8 cellular contexts compared by ENCODE assay signal in genomic region chr16:4316103-4316731, GRCh38. TPM values are rescaled to one million over a fixed set of nuclear protein-coding genes. Genes with fewer than 3 reads are reported as not detected.
DNase-seq lines count a peak whose midpoint lies in the region; ATAC-seq, FAIRE-seq and TF ChIP-seq lines count a peak whose summit lies in the region.

No MANE protein-coding gene starts in this region.

- no peak for FAIRE-seq in D721Med (lab: Jason Lieb, UNC)

- no peak overlapping the region for H3K27ac Mint-ChIP-seq in activated T-cell treated with anti-CD3 and anti-CD28 coated beads, Interleukin-2, amount 50 U/mL, for 72 hours

- H3K36me3 ChIP-seq in ascending aorta = no peaks in the 10 kb centered on the region
- H3K36me3 ChIP-seq in liver (ENCODE audit: control insufficient read depth in 4 of 4, insufficient read depth in 3 of 4, low read depth in 1 of 4, low read length in 3 of 4) = no peaks in the 10 kb centered on the region
- H3K36me3 ChIP-seq in urinary bladder (ENCODE audit: insufficient read depth) = no peaks in the 10 kb centered on the region

- TF ChIP-seq CTCF in ascending aorta (IDR thresholded peaks at IDR 0.05) (no peak), liver (IDR thresholded peaks at IDR 0.05; ENCODE audit: low read depth, low read length, missing input control) (no peak), D721Med (IDR thresholded peaks at IDR 0.05; ENCODE audit: insufficient read depth, missing control alignments) (no peak)

- peak overlapping the region; percentile 65 to 70 for H3K4me3 Mint-ChIP-seq in activated T-cell treated with anti-CD3 and anti-CD28 coated beads, Interleukin-2, amount 50 U/mL, for 72 hours

- H3K9me3 ChIP-seq in ascending aorta (no peaks in the 10 kb centered on the region), liver (ENCODE audit: control insufficient read depth in 4 of 4, low read length in 3 of 4) (no peaks in the 10 kb centered on the region)

- WGBS in liver = 2% methylated on average over 84 of the region's 85 CpGs
- 1% methylated on average over 78 of the region's 85 CpGs for WGBS in urinary bladder

- H3K4me3 ChIP-seq in ascending aorta (peak overlapping the region; percentile 75 to 90), liver (ENCODE audit: low read depth in 1 of 3, low read length in 3 of 3) (peak overlapping the region in 2 of 3 donors; percentile 39 to 61), urinary bladder (ENCODE audit: low read depth, low read length) (peak overlapping the region; percentile 71)

- peaks cover 0 to 4% of the 10 kb centered on the region in 2 donors for H3K36me3 Mint-ChIP-seq in activated T-cell treated with anti-CD3 and anti-CD28 coated beads, Interleukin-2, amount 50 U/mL, for 72 hours (ENCODE audit: insufficient read depth in 2 of 2)

- no peak overlapping the region for H3K9ac ChIP-seq in liver (ENCODE audit: low read depth in 1 of 2, low read length in 2 of 2)

- peaks cover 24% of the 10 kb centered on the region for H3K4me1 Mint-ChIP-seq in activated T-cell treated with anti-CD3 and anti-CD28 coated beads, Interleukin-2, amount 50 U/mL, for 72 hours (ENCODE audit: low read depth)

- ATAC-seq in activated T-cell treated with anti-CD3 and anti-CD28 coated beads, Interleukin-2, amount 50 U/mL, for 72 hours (replicated peaks in 1 of 2) = peak in 1 of 2 donors; percentile 22
- ATAC-seq in GM21526 (IDR thresholded peaks at IDR 0.05; ENCODE audit: low FRiP score, unreplicated experiment) (no peak), HG03469 (IDR thresholded peaks at IDR 0.05; ENCODE audit: unreplicated experiment) (no peak)

- H3K27me3 ChIP-seq in ascending aorta (no peaks in the 10 kb centered on the region), liver (ENCODE audit: control insufficient read depth in 4 of 4, insufficient read depth in 4 of 4, low read length in 3 of 4) (peaks cover 0 to 4% (median 0%) of the 10 kb centered on the region in 4 donors)

- peak in 1 of 2 donors; percentile 28 for DNase-seq in activated T-cell treated with anti-CD3 and anti-CD28 coated beads, Interleukin-2, amount 50 U/mL, for 72 hours
- DNase-seq in activated T-cell treated with anti-CD3 and anti-CD28 coated beads for 4 hours = no peak
- no peak for DNase-seq in ascending aorta (ENCODE audit: low spot score in 2 of 2)
- DNase-seq in D721Med (ENCODE audit: insufficient read length, low spot score) = no peak

- TF ChIP-seq RAD21 in liver (IDR thresholded peaks at IDR 0.05) = no peak

- no peaks in the 10 kb centered on the region for H3K9me3 Mint-ChIP-seq in activated T-cell treated with anti-CD3 and anti-CD28 coated beads, Interleukin-2, amount 50 U/mL, for 72 hours

- intact Hi-C loops in ascending aorta (cut with DNase I) = loop anchor here (5.0 kb wide), 1 partner anchor 44 kb away; the partner anchor contains the start of gene TFAP4

- H3K27ac ChIP-seq in ascending aorta = peak overlapping the region; percentile 93 to 94
- H3K27ac ChIP-seq in liver (ENCODE audit: low read depth in 1 of 2, low read length in 2 of 2) = peak overlapping the region; percentile 42 to 64
- peak overlapping the region; percentile 30 for H3K27ac ChIP-seq in urinary bladder (ENCODE audit: low read depth)

- peaks cover 29 to 41% of the 10 kb centered on the region in 2 donors for H3K4me1 ChIP-seq in ascending aorta
- peaks cover 10 to 41% (median 28%) of the 10 kb centered on the region in 4 donors for H3K4me1 ChIP-seq in liver (ENCODE audit: control insufficient read depth in 4 of 4, insufficient read depth in 4 of 4, low read length in 3 of 4)
- H3K4me1 ChIP-seq in urinary bladder (ENCODE audit: insufficient read depth) = peaks cover 2% of the 10 kb centered on the region

- peaks cover 19% of the 10 kb centered on the region for H3K27me3 Mint-ChIP-seq in activated T-cell treated with anti-CD3 and anti-CD28 coated beads, Interleukin-2, amount 50 U/mL, for 72 hours (ENCODE audit: low read depth)

TF ChIP-seq in liver, 16 proteins besides CTCF, POLR2A, EP300 and RAD21:
- TF ChIP-seq GABPA (IDR thresholded peaks at IDR 0.05 in 1 of 2, conservative IDR thresholded peaks at IDR 0.05 in 1 of 2) = no peak
- TF ChIP-seq EGR1 (IDR thresholded peaks at IDR 0.05; ENCODE audit: low read depth in 2 of 2) = no peak
- TF ChIP-seq FOXA2 (IDR thresholded peaks at IDR 0.05) = no peak
- no peak for TF ChIP-seq YY1 (IDR thresholded peaks at IDR 0.05)
- TF ChIP-seq SP1 (IDR thresholded peaks at IDR 0.05) = no peak
- no peak for TF ChIP-seq RXRA (IDR thresholded peaks at IDR 0.05)
- no peak for TF ChIP-seq FOXA1 (IDR thresholded peaks at IDR 0.05)
- no peak for TF ChIP-seq REST (IDR thresholded peaks at IDR 0.05)
- TF ChIP-seq JUND (IDR thresholded peaks at IDR 0.05) = no peak
- no peak for TF ChIP-seq ATF3 (IDR thresholded peaks at IDR 0.05)
- TF ChIP-seq TAF1 (conservative IDR thresholded peaks at IDR 0.05) = no peak
- no peak for TF ChIP-seq ZBTB33 (IDR thresholded peaks at IDR 0.05)
- no peak for TF ChIP-seq HNF4A (conservative IDR thresholded peaks at IDR 0.05)
- no peak for TF ChIP-seq MAX (IDR thresholded peaks at IDR 0.05)
- TF ChIP-seq HNF4G (IDR thresholded peaks at IDR 0.05) = no peak
- no peak for TF ChIP-seq NR2F2 (IDR thresholded peaks at IDR 0.05)
TF ChIP-seq in liver: peak in this region for 0.

RNA-seq across cellular contexts. Expression of gene GLIS2, which starts 0.3 kb away (rescaled TPM):
- total RNA-seq in activated T-cell treated with anti-CD3 and anti-CD28 coated beads, Interleukin-2, amount 50 U/mL, for 72 hours = 1 to 10 TPM; 1.3 to 1.7 TPM
- total RNA-seq in ascending aorta (16.8 TPM), liver (1 to 10 TPM; 1.0 to 1.2 TPM), urinary bladder (6.1 TPM)
- polyA plus RNA-seq in liver (1 to 10 TPM in 1 of 2 donors, under 1 TPM in 1; 0.68 to 1.4 TPM), urinary bladder (22.1 TPM)

RNA-seq across cellular contexts. Expression of gene PAM16, which starts 34.9 kb away (rescaled TPM):
- 10 to 100 TPM; 46.6 to 48.2 TPM for total RNA-seq in activated T-cell treated with anti-CD3 and anti-CD28 coated beads, Interleukin-2, amount 50 U/mL, for 72 hours
- total RNA-seq in ascending aorta (26.6 TPM), liver (10 to 100 TPM; 14.0 to 23.8 TPM), urinary bladder (8.6 TPM)
- polyA plus RNA-seq in liver (10 to 100 TPM; 35.3 to 70.5 TPM), urinary bladder (48.9 TPM)

RNA-seq across cellular contexts. Expression of gene TFAP4, which starts 43.4 kb away (rescaled TPM):
- total RNA-seq in activated T-cell treated with anti-CD3 and anti-CD28 coated beads, Interleukin-2, amount 50 U/mL, for 72 hours = 10 to 100 TPM; 17.8 to 27.2 TPM
- total RNA-seq in ascending aorta = 5.3 TPM
- total RNA-seq in liver = 1 to 10 TPM; 2.8 to 3.8 TPM
- 1 to 10 TPM; 1.5 to 3.5 TPM for polyA plus RNA-seq in liver
- total RNA-seq in urinary bladder = 6.1 TPM
- 7.3 TPM for polyA plus RNA-seq in urinary bladder

RNA-seq across cellular contexts. Expression of gene VASN, which starts 55.4 kb away (rescaled TPM):
- total RNA-seq in activated T-cell treated with anti-CD3 and anti-CD28 coated beads, Interleukin-2, amount 50 U/mL, for 72 hours = not detected
- total RNA-seq in ascending aorta (218 TPM), liver (10 to 100 TPM; 19.7 to 22.7 TPM), urinary bladder (20.8 TPM)
- polyA plus RNA-seq in liver (10 to 100 TPM in 1 of 2 donors, 1 to 10 TPM in 1; 6.2 to 26.9 TPM), urinary bladder (47.6 TPM)

Comparison
In these comparisons a context has a peak if more than half of its experiments do, and no peak if none do; other contexts are left out.
1. H3K27ac ChIP-seq: peak in every context shown above with its lines; median percentile 94 in ascending aorta; 53 in liver; 30 in urinary bladder.